Comparison of ENCODE assay signal across 9 cellular contexts in the genomic region with DNA sequence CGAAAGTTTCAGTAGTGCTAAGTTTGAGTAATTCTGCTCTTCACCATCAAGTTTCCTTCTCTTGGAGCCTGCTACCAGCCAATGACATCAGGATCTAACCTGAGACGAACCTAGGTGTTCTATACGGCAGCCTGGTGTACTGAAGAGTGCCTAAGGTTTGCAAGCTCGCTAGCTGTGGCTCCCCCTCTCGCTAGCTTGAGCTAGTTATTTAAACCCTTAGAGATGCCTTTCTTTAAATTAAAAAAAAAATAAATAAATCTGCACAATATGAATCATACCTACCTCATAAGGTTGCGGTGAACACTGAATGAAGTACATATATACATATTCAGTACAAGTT. TPM values are rescaled to one million over a fixed set of nuclear protein-coding genes. Genes with fewer than 3 reads are reported as not detected.
DNase-seq lines count a peak whose midpoint lies in the region; ATAC-seq and TF ChIP-seq lines count a peak whose summit lies in the region.
"Had no signal": no experiment of that assay in that cellular context is flagged by ENCODE, and none has a peak within 500 bp of the region (broad histone marks: within the 10 kb centered on the region; RNA-seq: fewer than 3 reads in every experiment).

No MANE protein-coding gene starts in this region.

- peaks cover 52% of the 10 kb centered on the region for H3K27me3 Mint-ChIP-seq in WTC11 (ENCODE audit: low read depth)
- peaks cover 5% of the 10 kb centered on the region for H3K27me3 Mint-ChIP-seq in glutamatergic neuron (ENCODE audit: unreplicated experiment)

- H3K27me3 ChIP-seq in rectal smooth muscle tissue (ENCODE audit: control insufficient read depth, insufficient read depth, low read length): peaks cover 2% of the 10 kb centered on the region

- POLR2A ChIA-PET in WTC11 (lab: Charles Lee): no interaction called here

- peak overlapping the region; percentile 87 for H3K27ac ChIP-seq in rectal smooth muscle tissue (ENCODE audit: low read depth, low read length)

- CTCF ChIA-PET in WTC11 (lab: Charles Lee): interaction anchor here (0.6 to 2.8 kb wide), 10 partner anchors 8 to 522 kb away, joined by 3 to 17 read pairs (median 5); no protein-coding TSS in a partner anchor

- no peak for TF ChIP-seq CTCF in WTC11 (IDR thresholded peaks at IDR 0.05)
- no peak for TF ChIP-seq CTCF in glutamatergic neuron (IDR thresholded peaks at IDR 0.05; ENCODE audit: partially characterized antibody, unreplicated experiment)

- DNase-seq in Daoy (ENCODE audit: low read depth): peak; percentile 70
- DNase-seq in WTC11 (ENCODE audit: low spot score): no peak
- no peak for DNase-seq in glutamatergic neuron
- DNase-seq in hippocampal formation (lab: John Stamatoyannopoulos, UW): no peak
- DNase-seq in GOT3 (lab: John Stamatoyannopoulos, UW): no peak
- no peak for DNase-seq in DMS 273 (lab: John Stamatoyannopoulos, UW; ENCODE audit: unreplicated experiment)
- no peak for DNase-seq in stimulated activated CD8-positive, alpha-beta memory T cell treated with anti-CD3 and anti-CD28 coated beads, Interleukin-4, amount 100 ng/mL, for 48 hours
- DNase-seq: SHP77 treated with DMSO at 0.1 percent for 48 hours had no signal

- no peaks in the 10 kb centered on the region for H3K9me3 Mint-ChIP-seq in WTC11
- H3K9me3 Mint-ChIP-seq in glutamatergic neuron (ENCODE audit: unreplicated experiment): no peaks in the 10 kb centered on the region

- H3K36me3 Mint-ChIP-seq in WTC11 (no peaks in the 10 kb centered on the region), glutamatergic neuron (ENCODE audit: unreplicated experiment) (no peaks in the 10 kb centered on the region)

- peaks cover 3% of the 10 kb centered on the region for H3K4me1 ChIP-seq in rectal smooth muscle tissue (ENCODE audit: control insufficient read depth, insufficient read depth, low read length)

- no peak overlapping the region for H3K27ac Mint-ChIP-seq in WTC11
- H3K27ac Mint-ChIP-seq in glutamatergic neuron (ENCODE audit: unreplicated experiment): no peak overlapping the region

- H3K4me3 Mint-ChIP-seq in WTC11: peak overlapping the region; percentile 85
- H3K4me3 Mint-ChIP-seq in glutamatergic neuron (ENCODE audit: unreplicated experiment): peak overlapping the region; percentile 94

- H3K36me3 ChIP-seq in rectal smooth muscle tissue (ENCODE audit: control insufficient read depth, insufficient read depth, low read length): no peaks in the 10 kb centered on the region

- H3K9ac ChIP-seq in rectal smooth muscle tissue (ENCODE audit: low read length): no peak overlapping the region

- H3K4me1 Mint-ChIP-seq in WTC11 (peaks cover 64% of the 10 kb centered on the region), glutamatergic neuron (ENCODE audit: low read depth, unreplicated experiment) (peaks cover 12% of the 10 kb centered on the region)

- H3K4me3 ChIP-seq in rectal smooth muscle tissue (ENCODE audit: low read length): peak overlapping the region; percentile 81

- ATAC-seq in WTC11: peak; percentile 63

TF ChIP-seq in WTC11, 78 proteins besides CTCF, POLR2A, EP300 and RAD21:
- TF ChIP-seq PRRX2 (CRISPR knock-in tag; IDR thresholded peaks at IDR 0.05) (no peak), ZNF263 (CRISPR knock-in tag; IDR thresholded peaks at IDR 0.05; ENCODE audit: low read depth) (no peak), GRHL2 (CRISPR knock-in tag; IDR thresholded peaks at IDR 0.05; ENCODE audit: insufficient replicate concordance, severe bottlenecking) (no peak), HMGA2 (CRISPR knock-in tag; IDR thresholded peaks at IDR 0.05) (no peak), ZNF416 (CRISPR knock-in tag; IDR thresholded peaks at IDR 0.05) (no peak), OVOL2 (CRISPR knock-in tag; IDR thresholded peaks at IDR 0.05; ENCODE audit: borderline replicate concordance) (no peak), KAT7 (CRISPR knock-in tag; IDR thresholded peaks at IDR 0.05; ENCODE audit: borderline replicate concordance) (no peak), ELF4 (CRISPR knock-in tag; IDR thresholded peaks at IDR 0.05; ENCODE audit: low read depth) (no peak)
- TF ChIP-seq, protein P1, sequence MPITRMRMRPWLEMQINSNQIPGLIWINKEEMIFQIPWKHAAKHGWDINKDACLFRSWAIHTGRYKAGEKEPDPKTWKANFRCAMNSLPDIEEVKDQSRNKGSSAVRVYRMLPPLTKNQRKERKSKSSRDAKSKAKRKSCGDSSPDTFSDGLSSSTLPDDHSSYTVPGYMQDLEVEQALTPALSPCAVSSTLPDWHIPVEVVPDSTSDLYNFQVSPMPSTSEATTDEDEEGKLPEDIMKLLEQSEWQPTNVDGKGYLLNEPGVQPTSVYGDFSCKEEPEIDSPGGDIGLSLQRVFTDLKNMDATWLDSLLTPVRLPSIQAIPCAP (CRISPR knock-in tag; IDR thresholded peaks at IDR 0.05): no peak

RNA-seq across cellular contexts. Expression of gene COL8A1, which starts 1.4 kb away (rescaled TPM):
- 4.7 and 5.2 TPM in 2 replicates for total RNA-seq in Daoy (2014; rRNA removed; shearing (Covaris generic))
- total RNA-seq in WTC11 (2021) (0.57 to 0.87 TPM (median 0.69 TPM) in 3 replicates), glutamatergic neuron (ENCODE audit: unreplicated experiment) (0.25 TPM)
